Comparison of ENCODE assay signal across 8 cellular contexts in genomic region chr11:15258433-15259350, GRCh38.
DNase-seq lines count a peak whose midpoint lies in the region; ATAC-seq and TF ChIP-seq lines count a peak whose summit lies in the region.

No MANE protein-coding gene starts in this region.

- 45 to 66% (median 50%) methylated on average over 3 of the region's 3 CpGs for whole genome bisulfite sequencing in adrenal gland, 4 donors

- H3K36me3 ChIP-seq in adrenal gland (replicated peaks in 1 of 2) = no peaks in the 10 kb centered on the region

- DNase-seq in DMS79 (lab: John Stamatoyannopoulos, UW) (peak; percentile 63), NCI-H748 treated with DMSO at 0.1 percent for 48 hours (lab: John Stamatoyannopoulos, UW) (peak; percentile 45), foreskin melanocyte (peak; percentile 78), adrenal gland (no peak), GM13976 (ENCODE audit: low spot score) (no peak)

- no peaks in the 10 kb centered on the region for H3K9me3 ChIP-seq in adrenal gland (replicated peaks in 1 of 3)

- intact Hi-C loops in adrenal gland (cut with DNase I) = no loop called here

- TF ChIP-seq POLR2A in adrenal gland (IDR thresholded peaks at IDR 0.05) = no peak

- ATAC-seq in HG02970 (IDR thresholded peaks at IDR 0.05; ENCODE audit: low FRiP score, unreplicated experiment) (peak; percentile 63), HG02571 (IDR thresholded peaks at IDR 0.05; ENCODE audit: unreplicated experiment) (no peak), GM21723 (IDR thresholded peaks at IDR 0.05; ENCODE audit: unreplicated experiment) (no peak)

- no peaks in the 10 kb centered on the region for H3K4me1 ChIP-seq in adrenal gland (replicated peaks in 1 of 2)

- TF ChIP-seq CTCF in adrenal gland (IDR thresholded peaks at IDR 0.05) (no peak), GM13976 (IDR thresholded peaks at IDR 0.05; ENCODE audit: borderline replicate concordance, control extremely low read depth, extremely low read depth, insufficient read depth, missing control alignments) (no peak)

- H3K27me3 ChIP-seq in adrenal gland = no peaks in the 10 kb centered on the region

- H3K4me3 ChIP-seq in adrenal gland = no peak overlapping the region

- in situ Hi-C loops in GM13976 (cut with MboI; ENCODE audit: low sequenced_read_pairs, unreplicated experiment) = no loop called here

- no peak overlapping the region for H3K27ac ChIP-seq in adrenal gland

Comparison
In these comparisons a context has a peak if more than half of its experiments do, and no peak if none do; other contexts are left out.
1. DNase-seq: peak in DMS79 (single experiment), NCI-H748 treated with DMSO at 0.1 percent for 48 hours (single experiment) and foreskin melanocyte (single experiment); none in adrenal gland (0 of 7) and GM13976 (single experiment).